14 cellular contexts compared by ENCODE assay signal in the genomic region with DNA sequence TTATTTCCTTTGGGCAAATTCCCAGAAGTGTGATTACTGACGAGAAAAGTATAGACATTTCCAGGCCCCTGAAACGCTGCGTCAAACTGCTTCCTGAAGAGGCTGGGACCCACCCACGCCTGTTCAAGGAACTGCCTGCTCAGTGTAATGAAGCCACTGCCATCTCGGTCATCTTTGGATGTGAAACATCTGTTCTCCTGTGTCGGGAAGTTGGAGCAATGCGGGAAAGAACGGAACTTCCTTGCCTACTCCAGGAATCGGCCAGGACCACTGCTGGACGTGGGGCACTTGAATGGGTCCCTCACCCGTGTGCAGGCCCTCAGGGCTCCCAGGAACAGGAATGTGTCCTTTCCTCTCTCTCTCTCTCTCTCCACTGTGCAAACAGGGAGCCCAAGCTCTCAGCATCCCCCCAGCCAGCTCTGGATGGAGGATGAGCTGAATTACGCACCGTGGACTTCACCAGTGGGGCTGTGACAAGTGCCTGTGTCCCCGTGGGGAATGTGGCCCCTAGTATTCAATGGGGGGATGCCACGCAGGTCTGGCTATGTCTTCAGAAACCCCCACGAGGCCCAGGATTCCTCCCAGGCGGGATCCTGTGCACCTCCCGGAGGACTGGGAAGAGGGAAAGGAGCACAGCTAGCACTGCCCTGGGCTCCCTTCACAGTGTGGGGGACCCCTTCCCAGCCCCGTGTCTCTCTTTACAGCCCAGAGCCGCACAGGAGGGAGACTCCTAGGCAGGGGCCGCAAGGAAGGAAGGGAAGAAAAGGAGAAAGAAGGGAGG. TPM values are rescaled to one million over a fixed set of nuclear protein-coding genes. Genes with fewer than 3 reads are reported as not detected.
DNase-seq lines count a peak whose midpoint lies in the region; ATAC-seq, FAIRE-seq and TF ChIP-seq lines count a peak whose summit lies in the region.
"Had no signal": no experiment of that assay in that cellular context is flagged by ENCODE, and none has a peak within 500 bp of the region (broad histone marks: within the 10 kb centered on the region; RNA-seq: fewer than 3 reads in every experiment).

No MANE protein-coding gene starts in this region.

- H3K4me2 ChIP-seq in astrocyte (ENCODE audit: low read length): no peak overlapping the region

- DNase-seq in astrocyte (ENCODE audit: low read depth): no peak
- DNase-seq in cardiac septum (ENCODE audit: low spot score): peak; percentile 80
- DNase-seq in upper lobe of right lung: peak; percentile 67
- DNase-seq in RCC 7860 (ENCODE audit: low spot score): no peak
- no peak for DNase-seq in AG08395 (ENCODE audit: low spot score)
- DNase-seq: activated CD4-positive, alpha-beta T cell treated with anti-CD3 and anti-CD28 coated beads, Interleukin-2, amount 50 U/mL, for 4 hours; activated naive CD4-positive, alpha-beta T cell treated with anti-CD3 and anti-CD28 coated beads, Interleukin-2, amount 10 ng/mL, durations not matched to agents 7 days and 5 days; HFFc6; NCI-H1105; nucleus accumbens; thyroid gland had no signal

- H3K4me3 Mint-ChIP-seq in astrocyte (ENCODE audit: unreplicated experiment): peak overlapping the region; percentile 60
- peak overlapping the region in 1 of 3 experiments; percentile 49 for H3K4me3 Mint-ChIP-seq in nephron
- H3K4me3 Mint-ChIP-seq: activated naive CD4-positive, alpha-beta T cell treated with anti-CD3 and anti-CD28 coated beads, Interleukin-2, amount 10 ng/mL, durations not matched to agents 7 days and 5 days; HFFc6 had no signal

- H4K20me1 ChIP-seq in astrocyte (ENCODE audit: insufficient read depth, low read length): no peaks in the 10 kb centered on the region

- peak; percentile 85 for ATAC-seq in upper lobe of right lung
- no peak for ATAC-seq in HG02798 (IDR thresholded peaks at IDR 0.05; ENCODE audit: poor library complexity, unreplicated experiment)

- H3K4me1 Mint-ChIP-seq in astrocyte (ENCODE audit: low read depth, unreplicated experiment): peaks cover 7% of the 10 kb centered on the region
- H3K4me1 Mint-ChIP-seq in nephron: peaks cover 49% of the 10 kb centered on the region

- no peak overlapping the region for H3K9ac ChIP-seq in astrocyte (ENCODE audit: low read length)

- TF ChIP-seq CTCF in astrocyte (IDR thresholded peaks at IDR 0.05; ENCODE audit: insufficient read depth, low read depth, low read length) (no peak), nephron (IDR thresholded peaks at IDR 0.05; ENCODE audit: unreplicated experiment in 3 of 3) (no peak), upper lobe of right lung (IDR thresholded peaks at IDR 0.05) (no peak)

- no peak overlapping the region for H2AFZ ChIP-seq in astrocyte (ENCODE audit: low read depth, low read length)

- H3K27me3 Mint-ChIP-seq in astrocyte (ENCODE audit: low read depth, unreplicated experiment) (peaks cover 9% of the 10 kb centered on the region), nephron (ENCODE audit: low read depth) (peaks cover 7% of the 10 kb centered on the region)

- FAIRE-seq in astrocyte (lab: Jason Lieb, UNC) (no peak), RCC 7860 (lab: Jason Lieb, UNC) (no peak)
- FAIRE-seq: D721Med had no signal

- H3K27ac ChIP-seq in astrocyte (ENCODE audit: low read depth, low read length) (no peak overlapping the region), upper lobe of right lung (peak overlapping the region; percentile 66)
- H3K27ac ChIP-seq: thyroid gland had no signal

- H3K4me3 ChIP-seq in astrocyte (ENCODE audit: insufficient read depth, low read depth, low read length): no peak overlapping the region
- H3K4me3 ChIP-seq in upper lobe of right lung: no peak overlapping the region
- H3K4me3 ChIP-seq: thyroid gland had no signal

- H3K27me3 ChIP-seq in astrocyte (ENCODE audit: insufficient read depth, low read length) (no peaks in the 10 kb centered on the region), upper lobe of right lung (no peaks in the 10 kb centered on the region)
- H3K27me3 ChIP-seq: thyroid gland had no signal

- no peaks in the 10 kb centered on the region for H3K36me3 Mint-ChIP-seq in astrocyte (ENCODE audit: low read depth, unreplicated experiment)
- no peaks in the 10 kb centered on the region for H3K36me3 Mint-ChIP-seq in nephron (ENCODE audit: low read depth)
- H3K36me3 Mint-ChIP-seq: activated naive CD4-positive, alpha-beta T cell treated with anti-CD3 and anti-CD28 coated beads, Interleukin-2, amount 10 ng/mL, durations not matched to agents 7 days and 5 days had no signal

- H3K9me3 ChIP-seq in astrocyte (ENCODE audit: insufficient read depth, low read depth, low read length) (no peaks in the 10 kb centered on the region), upper lobe of right lung (no peaks in the 10 kb centered on the region)
- H3K9me3 ChIP-seq: thyroid gland had no signal

- H3K9me3 Mint-ChIP-seq in astrocyte (ENCODE audit: unreplicated experiment): no peaks in the 10 kb centered on the region
- H3K9me3 Mint-ChIP-seq in nephron: no peaks in the 10 kb centered on the region
- H3K9me3 Mint-ChIP-seq: activated naive CD4-positive, alpha-beta T cell treated with anti-CD3 and anti-CD28 coated beads, Interleukin-2, amount 10 ng/mL, durations not matched to agents 7 days and 5 days; HFFc6 had no signal

- peaks cover 4% of the 10 kb centered on the region for H3K4me1 ChIP-seq in astrocyte (ENCODE audit: insufficient read depth, low read length)
- H3K4me1 ChIP-seq in upper lobe of right lung: peaks cover 30% of the 10 kb centered on the region

- H3K36me3 ChIP-seq in astrocyte (ENCODE audit: insufficient read depth, low read length): no peaks in the 10 kb centered on the region
- no peaks in the 10 kb centered on the region for H3K36me3 ChIP-seq in upper lobe of right lung
- H3K36me3 ChIP-seq: thyroid gland had no signal

- H3K79me2 ChIP-seq in astrocyte (ENCODE audit: insufficient read depth, low read length): no peaks in the 10 kb centered on the region

- H3K27ac Mint-ChIP-seq in astrocyte (ENCODE audit: unreplicated experiment) (no peak overlapping the region), nephron (peak overlapping the region; percentile 93 to 99 (median 95))
- H3K27ac Mint-ChIP-seq: activated naive CD4-positive, alpha-beta T cell treated with anti-CD3 and anti-CD28 coated beads, Interleukin-2, amount 10 ng/mL, durations not matched to agents 7 days and 5 days; HFFc6 had no signal

- intact Hi-C loops in cardiac septum (cut with DNase I): no loop called here
- intact Hi-C loops in upper lobe of right lung (cut with DNase I): no loop called here

RNA-seq across cellular contexts. Expression of a gene that starts 18.3 kb away (rescaled TPM):
- total RNA-seq in astrocyte (113 and 120 TPM in 2 replicates), cardiac septum (40.5 TPM), upper lobe of right lung (242 TPM)

Comparison
In these comparisons a context has a peak if more than half of its experiments do, and no peak if none do; other contexts are left out.
1. DNase-seq: peak in cardiac septum (single experiment) and upper lobe of right lung (single experiment); none in astrocyte (single experiment), RCC 7860 (single experiment) and AG08395 (single experiment).